Comparison of ENCODE assay signal across 11 cellular contexts in genomic region chr10:104445359-104445758, GRCh38.
A peak's percentile ranks its signal among the peaks of the same experiment; 100 is the strongest.
DNase-seq lines count a peak whose midpoint lies in the region; ATAC-seq and TF ChIP-seq lines count a peak whose summit lies in the region.
"Had no signal": no experiment of that assay in that cellular context is flagged by ENCODE, and none has a peak within 500 bp of the region (broad histone marks: within the 10 kb centered on the region; RNA-seq: fewer than 3 reads in every experiment).

No MANE protein-coding gene starts in this region.

- H3K9me3 ChIP-seq in HEK293 (ENCODE audit: control insufficient read depth, insufficient read depth, low read depth, low read length) (no peaks in the 10 kb centered on the region), adipocyte (ENCODE audit: control insufficient read depth, low read length) (no peaks in the 10 kb centered on the region), body of pancreas (no peaks in the 10 kb centered on the region)

- ATAC-seq in GM19455 (IDR thresholded peaks at IDR 0.05; ENCODE audit: unreplicated experiment) (no peak), HG02973 (IDR thresholded peaks at IDR 0.05; ENCODE audit: unreplicated experiment) (no peak), GM18502 (IDR thresholded peaks at IDR 0.05; ENCODE audit: poor library complexity, unreplicated experiment) (no peak), body of pancreas (no peak)

- H3K27me3 ChIP-seq in adipocyte (replicated peaks; ENCODE audit: control insufficient read depth, insufficient read depth, low read length) = no peaks in the 10 kb centered on the region
- no peaks in the 10 kb centered on the region for H3K27me3 ChIP-seq in body of pancreas

- H3K27ac ChIP-seq in HEK293 (ENCODE audit: extremely low read depth, low read depth, low read length) (no peak overlapping the region), body of pancreas (no peak overlapping the region)

- intact Hi-C loops in body of pancreas (cut with DNase I) = no loop called here

- 84 to 87% methylated on average over 1 of the region's 1 CpG for WGBS in body of pancreas, 2 donors

- no peak overlapping the region for H3K9ac ChIP-seq in adipocyte (ENCODE audit: low read length)

- no peaks in the 10 kb centered on the region for H3K4me1 ChIP-seq in HEK293 (ENCODE audit: control insufficient read depth, insufficient read depth, low read length)
- peaks cover 22% of the 10 kb centered on the region for H3K4me1 ChIP-seq in adipocyte (ENCODE audit: control insufficient read depth, insufficient read depth, low read length)
- H3K4me1 ChIP-seq in body of pancreas = no peaks in the 10 kb centered on the region

- CTCF ChIA-PET in HEK293 (lab: Yijun Ruan, JAX) = no interaction called here

- peak; percentile 70 for DNase-seq in AG08395 (ENCODE audit: low spot score)
- peak; percentile 41 for DNase-seq in adipocyte (ENCODE audit: low read depth)
- DNase-seq in glomerular visceral epithelial cell (ENCODE audit: extremely low spot score) = peak; percentile 87
- no peak for DNase-seq in body of pancreas
- DNase-seq: activated CD4-positive, alpha-beta T cell treated with anti-CD3 and anti-CD28 coated beads, Interleukin-2, amount 50 U/mL, for 48 hours; activated effector memory CD4-positive, alpha-beta T cell treated with Interleukin-2 at 50 U/mL for 16 hours; cerebellar nuclear complex had no signal

- no peak overlapping the region for H3K4me3 ChIP-seq in HEK293 (ENCODE audit: low read depth, low read length)
- H3K4me3 ChIP-seq in adipocyte (ENCODE audit: low read length) = no peak overlapping the region
- H3K4me3 ChIP-seq in body of pancreas = no peak overlapping the region

- no peak for TF ChIP-seq CTCF in HEK293 (tag by site-specific recombination; IDR thresholded peaks at IDR 0.05)
- TF ChIP-seq CTCF in body of pancreas (IDR thresholded peaks at IDR 0.05) = no peak

- H3K36me3 ChIP-seq in HEK293 (ENCODE audit: control insufficient read depth in 2 of 2, insufficient read depth in 1 of 2, low read length in 2 of 2) (no peaks in the 10 kb centered on the region), adipocyte (ENCODE audit: control insufficient read depth, insufficient read depth, low read length, severe bottlenecking) (no peaks in the 10 kb centered on the region), body of pancreas (replicated peaks in 1 of 2; ENCODE audit: insufficient read depth in 1 of 2, low read depth in 2 of 2) (no peaks in the 10 kb centered on the region)

- POLR2A ChIA-PET in HEK293 (lab: Yijun Ruan, JAX) = interaction anchor here (0.7 kb wide), 2 partner anchors 9 to 27 kb away, joined by 3 to 7 read pairs; no protein-coding TSS in a partner anchor

- no peak for TF ChIP-seq POLR2A in body of pancreas (IDR thresholded peaks at IDR 0.05)

TF ChIP-seq in HEK293, 187 proteins besides CTCF, POLR2A, EP300 and RAD21 (continues in another document):
- TF ChIP-seq, protein P1, sequence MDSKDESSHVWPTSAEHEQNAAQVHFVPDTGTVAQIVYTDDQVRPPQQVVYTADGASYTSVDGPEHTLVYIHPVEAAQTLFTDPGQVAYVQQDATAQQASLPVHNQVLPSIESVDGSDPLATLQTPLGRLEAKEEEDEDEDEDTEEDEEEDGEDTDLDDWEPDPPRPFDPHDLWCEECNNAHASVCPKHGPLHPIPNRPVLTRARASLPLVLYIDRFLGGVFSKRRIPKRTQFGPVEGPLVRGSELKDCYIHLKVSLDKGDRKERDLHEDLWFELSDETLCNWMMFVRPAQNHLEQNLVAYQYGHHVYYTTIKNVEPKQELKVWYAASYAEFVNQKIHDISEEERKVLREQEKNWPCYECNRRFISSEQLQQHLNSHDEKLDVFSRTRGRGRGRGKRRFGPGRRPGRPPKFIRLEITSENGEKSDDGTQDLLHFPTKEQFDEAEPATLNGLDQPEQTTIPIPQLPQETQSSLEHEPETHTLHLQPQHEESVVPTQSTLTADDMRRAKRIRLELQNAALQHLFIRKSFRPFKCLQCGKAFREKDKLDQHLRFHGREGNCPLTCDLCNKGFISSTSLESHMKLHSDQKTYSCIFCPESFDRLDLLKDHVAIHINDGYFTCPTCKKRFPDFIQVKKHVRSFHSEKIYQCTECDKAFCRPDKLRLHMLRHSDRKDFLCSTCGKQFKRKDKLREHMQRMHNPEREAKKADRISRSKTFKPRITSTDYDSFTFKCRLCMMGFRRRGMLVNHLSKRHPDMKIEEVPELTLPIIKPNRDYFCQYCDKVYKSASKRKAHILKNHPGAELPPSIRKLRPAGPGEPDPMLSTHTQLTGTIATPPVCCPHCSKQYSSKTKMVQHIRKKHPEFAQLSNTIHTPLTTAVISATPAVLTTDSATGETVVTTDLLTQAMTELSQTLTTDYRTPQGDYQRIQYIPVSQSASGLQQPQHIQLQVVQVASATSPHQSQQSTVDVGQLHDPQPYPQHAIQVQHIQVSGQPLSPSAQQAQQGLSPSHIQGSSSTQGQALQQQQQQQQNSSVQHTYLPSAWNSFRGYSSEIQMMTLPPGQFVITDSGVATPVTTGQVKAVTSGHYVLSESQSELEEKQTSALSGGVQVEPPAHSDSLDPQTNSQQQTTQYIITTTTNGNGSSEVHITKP (tag by site-specific recombination; IDR thresholded peaks at IDR 0.05) = peak; percentile 67
- TF ChIP-seq, protein P2, sequence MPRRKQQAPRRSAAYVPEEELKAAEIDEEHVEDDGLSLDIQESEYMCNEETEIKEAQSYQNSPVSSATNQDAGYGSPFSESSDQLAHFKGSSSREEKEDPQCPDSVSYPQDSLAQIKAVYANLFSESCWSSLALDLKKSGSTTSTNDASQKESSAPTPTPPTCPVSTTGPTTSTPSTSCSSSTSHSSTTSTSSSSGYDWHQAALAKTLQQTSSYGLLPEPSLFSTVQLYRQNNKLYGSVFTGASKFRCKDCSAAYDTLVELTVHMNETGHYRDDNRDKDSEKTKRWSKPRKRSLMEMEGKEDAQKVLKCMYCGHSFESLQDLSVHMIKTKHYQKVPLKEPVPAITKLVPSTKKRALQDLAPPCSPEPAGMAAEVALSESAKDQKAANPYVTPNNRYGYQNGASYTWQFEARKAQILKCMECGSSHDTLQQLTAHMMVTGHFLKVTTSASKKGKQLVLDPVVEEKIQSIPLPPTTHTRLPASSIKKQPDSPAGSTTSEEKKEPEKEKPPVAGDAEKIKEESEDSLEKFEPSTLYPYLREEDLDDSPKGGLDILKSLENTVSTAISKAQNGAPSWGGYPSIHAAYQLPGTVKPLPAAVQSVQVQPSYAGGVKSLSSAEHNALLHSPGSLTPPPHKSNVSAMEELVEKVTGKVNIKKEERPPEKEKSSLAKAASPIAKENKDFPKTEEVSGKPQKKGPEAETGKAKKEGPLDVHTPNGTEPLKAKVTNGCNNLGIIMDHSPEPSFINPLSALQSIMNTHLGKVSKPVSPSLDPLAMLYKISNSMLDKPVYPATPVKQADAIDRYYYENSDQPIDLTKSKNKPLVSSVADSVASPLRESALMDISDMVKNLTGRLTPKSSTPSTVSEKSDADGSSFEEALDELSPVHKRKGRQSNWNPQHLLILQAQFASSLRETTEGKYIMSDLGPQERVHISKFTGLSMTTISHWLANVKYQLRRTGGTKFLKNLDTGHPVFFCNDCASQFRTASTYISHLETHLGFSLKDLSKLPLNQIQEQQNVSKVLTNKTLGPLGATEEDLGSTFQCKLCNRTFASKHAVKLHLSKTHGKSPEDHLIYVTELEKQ (tag by site-specific recombination; IDR thresholded peaks at IDR 0.05; ENCODE audit: borderline replicate concordance) = no peak
- no peak for TF ChIP-seq ZXDB (tag by site-specific recombination; IDR thresholded peaks at IDR 0.05)
- no peak for TF ChIP-seq ZNF132 (tag by site-specific recombination; IDR thresholded peaks at IDR 0.05; ENCODE audit: borderline replicate concordance)
- peak; percentile 34; the same call in 1 of the 2 replicates for TF ChIP-seq ZFP37 (tag by site-specific recombination; IDR thresholded peaks at IDR 0.05)
- TF ChIP-seq ZNF433 (tag by site-specific recombination; IDR thresholded peaks at IDR 0.05; ENCODE audit: low read depth) = no peak
- no peak for TF ChIP-seq ZNF707 (tag by site-specific recombination; IDR thresholded peaks at IDR 0.05)
- no peak for TF ChIP-seq RBAK (tag by site-specific recombination; IDR thresholded peaks at IDR 0.05)
- no peak for TF ChIP-seq ZNF623 (tag by site-specific recombination; IDR thresholded peaks at IDR 0.05)
- no peak for TF ChIP-seq ZNF26 (tag by site-specific recombination; IDR thresholded peaks at IDR 0.05)
- no peak for TF ChIP-seq ZNF24 (tag by site-specific recombination; IDR thresholded peaks at IDR 0.05)
- TF ChIP-seq ZNF544 (tag by site-specific recombination; IDR thresholded peaks at IDR 0.05) = no peak
- TF ChIP-seq ZNF23 (tag by site-specific recombination; IDR thresholded peaks at IDR 0.05; ENCODE audit: borderline replicate concordance) = no peak
- TF ChIP-seq, protein P3, sequence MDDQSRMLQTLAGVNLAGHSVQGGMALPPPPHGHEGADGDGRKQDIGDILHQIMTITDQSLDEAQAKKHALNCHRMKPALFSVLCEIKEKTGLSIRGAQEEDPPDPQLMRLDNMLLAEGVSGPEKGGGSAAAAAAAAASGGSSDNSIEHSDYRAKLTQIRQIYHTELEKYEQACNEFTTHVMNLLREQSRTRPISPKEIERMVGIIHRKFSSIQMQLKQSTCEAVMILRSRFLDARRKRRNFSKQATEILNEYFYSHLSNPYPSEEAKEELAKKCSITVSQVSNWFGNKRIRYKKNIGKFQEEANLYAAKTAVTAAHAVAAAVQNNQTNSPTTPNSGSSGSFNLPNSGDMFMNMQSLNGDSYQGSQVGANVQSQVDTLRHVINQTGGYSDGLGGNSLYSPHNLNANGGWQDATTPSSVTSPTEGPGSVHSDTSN (CRISPR knock-in tag; IDR thresholded peaks at IDR 0.05) = no peak
- TF ChIP-seq ZNF184 (tag by site-specific recombination; IDR thresholded peaks at IDR 0.05) = 0 out of 2 replicates have a peak, but pooled peaks have one; percentile 54

Comparison
In these comparisons a context has a peak if more than half of its experiments do, and no peak if none do; other contexts are left out.
1. DNase-seq: peak in AG08395 (single experiment), adipocyte (single experiment) and glomerular visceral epithelial cell (single experiment); none in body of pancreas (0 of 4).